1 cellular context compared by ENCODE assay signal in the genomic region with DNA sequence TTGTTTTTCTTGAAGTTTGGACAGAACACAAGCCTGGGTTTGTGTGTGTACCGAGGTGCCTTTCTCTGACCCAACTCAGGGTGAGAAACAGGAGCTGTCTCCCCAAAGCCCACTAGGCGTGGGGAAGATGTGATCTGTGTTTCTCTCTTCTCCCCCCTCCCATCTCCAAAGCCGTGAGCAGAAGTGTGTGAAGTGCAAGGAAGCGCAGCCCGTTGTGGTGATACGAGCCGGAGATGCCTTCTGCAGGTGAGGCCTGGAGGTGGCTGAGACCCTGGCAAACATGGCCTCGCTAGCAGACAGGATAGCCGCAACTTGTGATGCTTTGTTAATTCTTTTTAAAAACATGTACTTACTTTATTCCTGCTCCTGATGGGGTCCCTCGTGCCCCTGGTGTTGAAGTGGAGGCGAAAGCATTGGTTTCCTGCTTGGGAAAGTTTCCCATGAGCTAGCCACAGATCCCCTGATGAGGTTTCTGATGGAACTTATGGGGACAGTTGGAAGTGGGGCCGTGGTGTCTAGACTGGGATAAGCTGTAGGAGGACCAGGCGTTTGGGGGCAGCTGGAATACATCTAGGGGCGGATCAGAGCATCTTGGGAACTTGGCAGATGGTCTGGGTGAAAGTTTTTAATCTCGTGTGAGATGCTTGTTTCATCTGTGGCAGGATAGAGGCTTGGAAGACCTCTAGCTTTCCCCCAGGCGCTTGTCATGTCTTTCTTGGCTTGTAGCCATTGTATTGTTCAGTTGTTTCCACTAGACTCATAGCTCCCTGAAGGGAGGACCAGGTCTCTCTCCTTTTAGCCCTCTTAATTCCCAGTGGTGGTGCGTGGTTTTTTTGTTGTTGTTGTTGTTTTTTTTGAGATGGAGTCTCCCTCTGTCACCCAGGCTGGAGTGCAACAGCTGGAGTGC.
TF ChIP-seq lines count a peak whose summit lies in the region.

No MANE protein-coding gene starts in this region.

TF ChIP-seq in GM12878, 131 proteins besides CTCF, POLR2A, EP300 and RAD21:
- TF ChIP-seq EED (IDR thresholded peaks at IDR 0.05; ENCODE audit: low read depth) (no peak), SUPT20H (IDR thresholded peaks at IDR 0.05; ENCODE audit: borderline replicate concordance, control insufficient read depth, low read depth, low read length) (no peak), ZZZ3 (IDR thresholded peaks at IDR 0.05; ENCODE audit: control insufficient read depth, insufficient read length, low read depth) (no peak), CBFB (IDR thresholded peaks at IDR 0.05; ENCODE audit: low read depth) (no peak), CHD2 (IDR thresholded peaks at IDR 0.05; ENCODE audit: borderline replicate concordance, low read depth, low read length) (no peak), BCL11A (IDR thresholded peaks at IDR 0.05; ENCODE audit: low read depth, low read length) (no peak)
